In the genomic region with DNA sequence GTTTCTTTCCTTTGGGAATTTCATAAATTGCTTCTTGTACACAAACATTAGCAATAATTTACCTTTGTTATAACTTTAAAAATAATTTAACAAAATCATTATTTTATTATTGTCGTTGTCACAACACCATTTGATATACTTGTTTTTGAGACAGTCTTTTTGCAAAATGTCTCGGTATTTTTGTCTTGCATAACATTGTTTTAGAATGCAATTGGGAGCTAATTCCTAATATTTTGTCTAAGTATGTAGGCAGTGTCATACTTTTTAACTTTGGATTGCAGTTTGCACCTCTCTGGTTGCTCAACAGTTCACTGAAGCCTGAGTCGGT, we compare ENCODE assay signal across 8 cellular contexts. TPM values are rescaled to one million over a fixed set of nuclear protein-coding genes. Genes with fewer than 3 reads are reported as not detected.
DNase-seq lines count a peak whose midpoint lies in the region; ATAC-seq and TF ChIP-seq lines count a peak whose summit lies in the region.

No MANE protein-coding gene starts in this region.

- DNase-seq in H9: no peak
- DNase-seq in activated CD4-positive, alpha-beta memory T cell treated with anti-CD3 and anti-CD28 coated beads for 36 hours: no peak
- no peak for DNase-seq in glutamatergic neuron
- no peak for DNase-seq in skeletal muscle cell (ENCODE audit: low read depth)
- DNase-seq in NCI-H748 (lab: John Stamatoyannopoulos, UW; ENCODE audit: unreplicated experiment): no peak
- no peak for DNase-seq in SKM-1 treated with dmso at 0.1 percent for 144 hours (lab: John Stamatoyannopoulos, UW; ENCODE audit: unreplicated experiment)
- no peak for DNase-seq in activated CD8-positive, alpha-beta memory T cell treated with anti-CD3 and anti-CD28 coated beads, Interleukin-2, amount 50 U/mL, for 4 hours

- no peaks in the 10 kb centered on the region; the same call in 1 of the 2 replicates for H3K27me3 ChIP-seq in H9 (ENCODE audit: insufficient read depth, low read length)

- no peak overlapping the region for H2AK5ac ChIP-seq in H9 (ENCODE audit: insufficient read length, low read length)

- POLR2A ChIA-PET in activated CD4-positive, alpha-beta memory T cell treated with anti-CD3 and anti-CD28 coated beads for 36 hours (lab: Charles Lee): no interaction called here

- no peak overlapping the region for H3K14ac ChIP-seq in H9 (ENCODE audit: insufficient read depth, low read length)

- CTCF ChIA-PET in activated CD4-positive, alpha-beta memory T cell treated with anti-CD3 and anti-CD28 coated beads for 36 hours (lab: Charles Lee): interaction anchor here (1.0 kb wide), 1 partner anchor 9 kb away, joined by 4 read pairs; no protein-coding TSS in a partner anchor

- no peak overlapping the region for H2BK120ac ChIP-seq in H9 (ENCODE audit: low read depth, low read length, poor library complexity, severe bottlenecking)

- no peak overlapping the region for H2BK5ac ChIP-seq in H9 (ENCODE audit: insufficient read length, low read length)

- H3K9me3 ChIP-seq in H9 (ENCODE audit: control insufficient read depth, low read depth, low read length): no peaks in the 10 kb centered on the region

- no peak overlapping the region for H2AFZ ChIP-seq in H9 (ENCODE audit: low read length)

- H3K23me2 ChIP-seq in H9 (ENCODE audit: insufficient read length, low read depth, low read length, poor library complexity, severe bottlenecking): peaks cover 4% of the 10 kb centered on the region

- H3T11ph ChIP-seq in H9 (ENCODE audit: low read length): no peak overlapping the region

- H4K91ac ChIP-seq in H9 (ENCODE audit: insufficient read length, low read depth, low read length): no peak overlapping the region

- H3K4me3 Mint-ChIP-seq in H9: peak overlapping the region; percentile 80 to 87
- H3K4me3 Mint-ChIP-seq in activated CD4-positive, alpha-beta memory T cell treated with anti-CD3 and anti-CD28 coated beads for 36 hours: peak overlapping the region; percentile 75
- H3K4me3 Mint-ChIP-seq in glutamatergic neuron (ENCODE audit: unreplicated experiment): peak overlapping the region; percentile 92

- H3K4me1 Mint-ChIP-seq in H9: peaks cover 8 to 9% of the 10 kb centered on the region in 2 experiments; a peak in 3 of 4 replicates
- peaks cover 10% of the 10 kb centered on the region for H3K4me1 Mint-ChIP-seq in activated CD4-positive, alpha-beta memory T cell treated with anti-CD3 and anti-CD28 coated beads for 36 hours (ENCODE audit: low read depth)
- H3K4me1 Mint-ChIP-seq in glutamatergic neuron (ENCODE audit: low read depth, unreplicated experiment): no peaks in the 10 kb centered on the region

- peak overlapping the region; percentile 79 for H3K4me2 ChIP-seq in H9 (ENCODE audit: insufficient read depth, insufficient read length, low read length)

- no peak overlapping the region for H3K9ac ChIP-seq in H9 (ENCODE audit: extremely low read depth, insufficient read length, low read length)

- H4K20me1 ChIP-seq in H9 (ENCODE audit: control insufficient read depth, insufficient read depth, insufficient read length): no peaks in the 10 kb centered on the region

- no peaks in the 10 kb centered on the region for H3K79me2 ChIP-seq in H9 (ENCODE audit: insufficient read depth, low read length)

- H4K8ac ChIP-seq in H9 (replicated peaks; ENCODE audit: insufficient read length, low read depth, low read length): no peak overlapping the region

- WGBS in H9 (ENCODE audit: extremely low coverage, insufficient read length, low lambda C conversion rate): no CpG with 5 or more reads among the region's 3 CpGs

- peak overlapping the region; percentile 80 for H3K4me3 ChIP-seq in skeletal muscle cell (ENCODE audit: low read depth, low read length)

- H3K9me3 Mint-ChIP-seq in H9 (no peaks in the 10 kb centered on the region), glutamatergic neuron (ENCODE audit: unreplicated experiment) (no peaks in the 10 kb centered on the region)
- no peaks in the 10 kb centered on the region for H3K9me3 Mint-ChIP-seq in activated CD4-positive, alpha-beta memory T cell treated with anti-CD3 and anti-CD28 coated beads for 36 hours

- H3K27ac Mint-ChIP-seq in H9 (no peak overlapping the region), glutamatergic neuron (ENCODE audit: unreplicated experiment) (no peak overlapping the region)
- no peak overlapping the region for H3K27ac Mint-ChIP-seq in activated CD4-positive, alpha-beta memory T cell treated with anti-CD3 and anti-CD28 coated beads for 36 hours

- no peak overlapping the region for H3K27ac ChIP-seq in H9 (ENCODE audit: insufficient read length, low read depth, low read length)

- no peak overlapping the region for H2BK12ac ChIP-seq in H9 (ENCODE audit: insufficient read length, low read depth, low read length)

- TF ChIP-seq CTCF in H9 (conservative IDR thresholded peaks at IDR 0.05) (no peak), glutamatergic neuron (IDR thresholded peaks at IDR 0.05; ENCODE audit: partially characterized antibody, unreplicated experiment) (no peak)

- H3K4ac ChIP-seq in H9 (ENCODE audit: low read depth, low read length): no peak overlapping the region

- intact Hi-C loops in activated CD4-positive, alpha-beta memory T cell treated with anti-CD3 and anti-CD28 coated beads for 36 hours (cut with micrococcal nuclease): loop anchor here (5.0 to 10.0 kb wide), 2 partner anchors 68 to 110 kb away; partner anchors contain the start of gene FGF5

- H3K36me3 Mint-ChIP-seq in H9 (ENCODE audit: insufficient read depth in 1 of 3, low read depth in 3 of 3): no peaks in the 10 kb centered on the region
- no peaks in the 10 kb centered on the region for H3K36me3 Mint-ChIP-seq in activated CD4-positive, alpha-beta memory T cell treated with anti-CD3 and anti-CD28 coated beads for 36 hours
- no peaks in the 10 kb centered on the region for H3K36me3 Mint-ChIP-seq in glutamatergic neuron (ENCODE audit: unreplicated experiment)

- no peak overlapping the region for H2BK20ac ChIP-seq in H9 (ENCODE audit: low read depth, low read length, poor library complexity, severe bottlenecking)

- H3K79me1 ChIP-seq in H9 (ENCODE audit: insufficient read depth, low read depth, low read length, poor library complexity, severe bottlenecking): no peaks in the 10 kb centered on the region

- H3K23ac ChIP-seq in H9 (ENCODE audit: insufficient read length, low read depth, low read length): no peak overlapping the region

- H3K27me3 Mint-ChIP-seq in H9 (ENCODE audit: low read depth): peaks cover 27% of the 10 kb centered on the region
- H3K27me3 Mint-ChIP-seq in activated CD4-positive, alpha-beta memory T cell treated with anti-CD3 and anti-CD28 coated beads for 36 hours: peaks cover 19% of the 10 kb centered on the region
- H3K27me3 Mint-ChIP-seq in glutamatergic neuron (ENCODE audit: unreplicated experiment): no peaks in the 10 kb centered on the region

- no peak overlapping the region for H4K5ac ChIP-seq in H9 (ENCODE audit: insufficient read length, low read depth, low read length)

- no peak overlapping the region for H3K56ac ChIP-seq in H9 (ENCODE audit: insufficient read length, low read depth, low read length)

- H3K4me1 ChIP-seq in H9 (ENCODE audit: insufficient read depth, low read length): no peaks in the 10 kb centered on the region

- no peak for ATAC-seq in HG02588 (IDR thresholded peaks at IDR 0.05; ENCODE audit: unreplicated experiment)

- no peak overlapping the region for H2BK15ac ChIP-seq in H9 (ENCODE audit: low read depth, low read length)

- no peak overlapping the region for H3K18ac ChIP-seq in H9 (ENCODE audit: insufficient read length, low read depth, low read length)

RNA-seq across cellular contexts. Expression of gene CFAP299, which starts 0.3 kb away (rescaled TPM):
- not detected in 2 replicates for total RNA-seq in H9 (2021)
- not detected for total RNA-seq in activated CD4-positive, alpha-beta memory T cell treated with anti-CD3 and anti-CD28 coated beads for 36 hours
- total RNA-seq in glutamatergic neuron (ENCODE audit: unreplicated experiment): not detected
